ENCODE assay signal across 15 cellular contexts in genomic region chr3:99429501-99429900, GRCh38.
DNase-seq lines count a peak whose midpoint lies in the region; ATAC-seq and TF ChIP-seq lines count a peak whose summit lies in the region.
"Had no signal": no experiment of that assay in that cellular context is flagged by ENCODE, and none has a peak within 500 bp of the region (broad histone marks: within the 10 kb centered on the region; RNA-seq: fewer than 3 reads in every experiment).

No MANE protein-coding gene starts in this region.

- no peak for TF ChIP-seq CTCF in astrocyte of the cerebellum (IDR thresholded peaks at IDR 0.05; ENCODE audit: low read depth, low read length, missing control alignments)
- TF ChIP-seq CTCF in GM13976 (IDR thresholded peaks at IDR 0.05; ENCODE audit: borderline replicate concordance, control extremely low read depth, extremely low read depth, insufficient read depth, missing control alignments), result no peak

- no peak overlapping the region for H3K4me3 ChIP-seq in astrocyte of the cerebellum (ENCODE audit: low read depth, low read length)
- H3K4me3 ChIP-seq: BLaER1 treated with 17β-estradiol and CSF1 and Interleukin-3, amounts not matched to agents 10 nM and 100 nM; PC-9; SK-N-MC had no signal

- DNase-seq in astrocyte of the cerebellum (ENCODE audit: low read depth) (peak; percentile 16), iPS-NIHi11 (ENCODE audit: low spot score) (peak; percentile 26), GM13976 (ENCODE audit: low spot score) (no peak), left lobe of liver (ENCODE audit: low spot score) (no peak), NK-92 (lab: John Stamatoyannopoulos, UW; ENCODE audit: unreplicated experiment) (no peak), NCI-H2081 treated with DMSO at 0.1 percent for 48 hours (lab: John Stamatoyannopoulos, UW) (no peak)
- DNase-seq: KBM-7, NCI-H1092, NCI-H1694, NCI-H446, PC-9 had no signal

- in situ Hi-C loops in astrocyte of the cerebellum (cut with HindIII; ENCODE audit: low sequenced_read_pairs) (no loop called here), GM13976 (cut with MboI; ENCODE audit: low sequenced_read_pairs, unreplicated experiment) (no loop called here)

- ATAC-seq in GM18868 (IDR thresholded peaks at IDR 0.05; ENCODE audit: unreplicated experiment) (peak; percentile 37), left lobe of liver (no peak)
- ATAC-seq: HCT116 had no signal

Comparison
In these comparisons a context has a peak if more than half of its experiments do, and no peak if none do; other contexts are left out.
1. DNase-seq: peak in astrocyte of the cerebellum (single experiment) and iPS-NIHi11 (single experiment); none in GM13976 (single experiment), left lobe of liver (single experiment), NK-92 (single experiment) and NCI-H2081 treated with DMSO at 0.1 percent for 48 hours (single experiment).